Comparison of ENCODE assay signal across 8 cellular contexts in the genomic region with DNA sequence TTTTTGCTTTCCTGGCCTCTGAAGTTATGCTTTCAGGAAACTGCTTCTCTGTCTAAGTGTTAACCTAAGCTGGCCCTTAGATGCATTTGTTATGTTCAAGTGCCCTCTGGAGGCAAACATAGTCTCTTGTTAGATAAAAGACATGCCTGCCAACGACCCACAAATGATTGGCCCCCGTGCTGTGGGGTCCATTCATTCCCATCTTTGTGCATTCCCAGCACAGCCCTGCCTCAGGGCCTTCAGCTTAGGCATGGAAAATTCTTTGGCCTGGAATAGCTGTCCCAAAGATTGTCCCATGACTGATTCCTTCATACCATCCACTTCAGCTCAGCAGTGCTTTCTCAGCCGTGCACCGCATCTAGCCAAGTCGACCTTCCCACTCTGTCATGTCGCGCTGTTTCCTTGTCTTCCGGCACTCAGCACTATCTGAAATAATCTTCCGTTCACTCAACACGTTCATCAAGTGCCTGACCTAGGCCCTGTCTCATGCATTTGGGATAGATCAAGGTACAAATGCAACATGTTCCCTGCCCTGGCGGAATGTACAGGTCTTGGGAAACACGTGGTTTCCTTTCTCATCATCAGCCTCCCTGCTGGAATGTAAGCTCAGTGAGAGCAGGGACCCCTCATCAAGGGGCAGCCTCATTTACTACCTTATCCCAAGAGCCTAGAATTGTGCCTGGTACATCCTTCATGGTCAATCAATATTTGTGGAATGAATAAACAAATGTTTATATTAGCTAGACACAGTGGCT. TPM values are rescaled to one million over a fixed set of nuclear protein-coding genes. Genes with fewer than 3 reads are reported as not detected.
A peak's percentile ranks its signal among the peaks of the same experiment; 100 is the strongest.
DNase-seq lines count a peak whose midpoint lies in the region; ATAC-seq and TF ChIP-seq lines count a peak whose summit lies in the region.
"Not testable (repeated sequence)": the region's sequence is repeated elsewhere in the genome, so short reads cannot be mapped to it uniquely, and the experiment has no call there.

No MANE protein-coding gene starts in this region.

- intact Hi-C loops in CD4-positive, alpha-beta T cell (cut with DNase I, micrococcal nuclease): loop anchor here (1.0 to 10.0 kb wide), 5 partner anchors 200 to 1077 kb away; a partner anchor contains a TSS

- not testable (repeated sequence) for H3K27ac Mint-ChIP-seq in CD4-positive, alpha-beta T cell
- peak overlapping the region in 1 of 2 donors; percentile 69 for H3K27ac Mint-ChIP-seq in effector memory CD8-positive, alpha-beta T cell

- H3K27ac ChIP-seq in CD4-positive, alpha-beta T cell (ENCODE audit: low read depth, low read length); OCI-LY1 (ENCODE audit: low read depth, low read length, poor library complexity, severe bottlenecking): not testable (repeated sequence)

- peak; percentile 90 for ATAC-seq in CD4-positive, alpha-beta T cell (ENCODE audit: poor library complexity)
- ATAC-seq in GM18861 (IDR thresholded peaks at IDR 0.05; ENCODE audit: unreplicated experiment): peak; percentile 60
- ATAC-seq in effector memory CD8-positive, alpha-beta T cell (replicated peaks): peak; percentile 86

- H3K9me3 ChIP-seq in CD4-positive, alpha-beta T cell (ENCODE audit: control insufficient read depth, low read length); OCI-LY1 (ENCODE audit: low read length): not testable (repeated sequence)

- peaks cover 11% of the 10 kb centered on the region for H3K4me1 Mint-ChIP-seq in CD4-positive, alpha-beta T cell (ENCODE audit: low read depth)
- H3K4me1 Mint-ChIP-seq in effector memory CD8-positive, alpha-beta T cell (ENCODE audit: low read depth in 2 of 2): not testable (repeated sequence)

- not testable (repeated sequence) for H3F3A ChIP-seq in OCI-LY1 (ENCODE audit: insufficient read depth, low read length)

- not testable (repeated sequence) for H3K9me2 ChIP-seq in OCI-LY1 (ENCODE audit: low read depth, low read length)

- peak overlapping the region; percentile 26 for H3K4me3 Mint-ChIP-seq in CD4-positive, alpha-beta T cell
- not testable (repeated sequence) for H3K4me3 Mint-ChIP-seq in effector memory CD8-positive, alpha-beta T cell

- H3K4me1 ChIP-seq in OCI-LY1 (ENCODE audit: insufficient read depth, low read length, severe bottlenecking): not testable (repeated sequence)

- TF ChIP-seq CTCF in CD4-positive, alpha-beta T cell (IDR thresholded peaks at IDR 0.05): peak; percentile 50
- peak; percentile 41; the same call in 1 of the 2 replicates for TF ChIP-seq CTCF in OCI-LY1 (IDR thresholded peaks at IDR 0.05; ENCODE audit: low read length)

- not testable (repeated sequence) for H3K79me2 ChIP-seq in OCI-LY1 (ENCODE audit: insufficient read depth, low read length)

- H3K9me3 Mint-ChIP-seq in CD4-positive, alpha-beta T cell; effector memory CD8-positive, alpha-beta T cell: not testable (repeated sequence)

- not testable (repeated sequence) for H3K9ac ChIP-seq in OCI-LY1 (ENCODE audit: low read length)

- CTCF ChIA-PET in CD4-positive, alpha-beta T cell (lab: Charles Lee): interaction anchor here (0.6 to 1.2 kb wide), 3 partner anchors 74 to 760 kb away, joined by 3 to 8 read pairs (median 3); no protein-coding TSS in a partner anchor

- not testable (repeated sequence) for H3K4me2 ChIP-seq in OCI-LY1 (ENCODE audit: low read length)

- H3K27me3 Mint-ChIP-seq in CD4-positive, alpha-beta T cell; effector memory CD8-positive, alpha-beta T cell: not testable (repeated sequence)

- H2AFZ ChIP-seq in OCI-LY1 (ENCODE audit: low read length): not testable (repeated sequence)

- DNase-seq in CD4-positive, alpha-beta T cell: peak in 3 of 10 experiments; percentile 8 to 19 (median 11)
- DNase-seq in LHCN-M2 (ENCODE audit: low read depth): peak; percentile 60
- peak; percentile 7 for DNase-seq in activated T-cell treated with anti-CD3 and anti-CD28 coated beads for 4 hours
- peak; percentile 27 to 40 (median 31) for DNase-seq in effector memory CD8-positive, alpha-beta T cell
- DNase-seq in inferior parietal cortex (ENCODE audit: extremely low spot score): peak; percentile 80
- DNase-seq in renal cortical epithelial cell (ENCODE audit: low read depth): peak; percentile 61

- not testable (repeated sequence) for H3K4me3 ChIP-seq in OCI-LY1 (ENCODE audit: low read depth, low read length, poor library complexity, severe bottlenecking)

- H3K27me3 ChIP-seq in CD4-positive, alpha-beta T cell (ENCODE audit: control insufficient read depth, insufficient read depth, low read length); OCI-LY1 (ENCODE audit: insufficient read depth, low read length): not testable (repeated sequence)

- not testable (repeated sequence) for H4K20me1 ChIP-seq in OCI-LY1 (ENCODE audit: insufficient read depth, low read length)

- not testable (repeated sequence) for H3K36me3 Mint-ChIP-seq in CD4-positive, alpha-beta T cell (ENCODE audit: low read depth); effector memory CD8-positive, alpha-beta T cell (ENCODE audit: insufficient read depth)

- H3K36me3 ChIP-seq in OCI-LY1 (ENCODE audit: insufficient read depth, low read length): not testable (repeated sequence)

- POLR2A ChIA-PET in CD4-positive, alpha-beta T cell (lab: Charles Lee): not testable (repeated sequence)

RNA-seq across cellular contexts. Expression of a gene that starts 42.2 kb away (rescaled TPM):
- total RNA-seq in CD4-positive, alpha-beta T cell: 1 to 10 TPM; 7.0 TPM
- 10.3 and 13.8 TPM in 2 replicates for total RNA-seq in LHCN-M2 (2014; rRNA removed)
- 5.5 TPM for polyA plus RNA-seq in LHCN-M2 (2012)
- 9.6 and 11.9 TPM in 2 replicates for total RNA-seq in renal cortical epithelial cell
